Comparison of ENCODE assay signal across 9 cellular contexts in genomic region chr13:66312312-66313087, GRCh38.
DNase-seq lines count a peak whose midpoint lies in the region; ATAC-seq, FAIRE-seq and TF ChIP-seq lines count a peak whose summit lies in the region.
"Had no signal": no experiment of that assay in that cellular context is flagged by ENCODE, and none has a peak within 500 bp of the region (broad histone marks: within the 10 kb centered on the region; RNA-seq: fewer than 3 reads in every experiment).

No MANE protein-coding gene starts in this region.

- H2AFZ ChIP-seq in endothelial cell of umbilical vein (ENCODE audit: low read depth, low read length): peak overlapping the region; percentile 64

- no peak for TF ChIP-seq POLR2A in endothelial cell of umbilical vein (IDR thresholded peaks at IDR 0.05; ENCODE audit: low read depth, low read length)
- no peak for TF ChIP-seq POLR2A in prostate gland (IDR thresholded peaks at IDR 0.05)

- no peaks in the 10 kb centered on the region for H3K36me3 ChIP-seq in endothelial cell of umbilical vein (ENCODE audit: control insufficient read depth in 2 of 2, extremely low read depth in 1 of 2, insufficient read depth in 2 of 2, low read length in 2 of 2)
- no peaks in the 10 kb centered on the region for H3K36me3 ChIP-seq in prostate gland

- dilution Hi-C loops in endothelial cell of umbilical vein (cut with MboI; ENCODE audit: extremely low pct_ligation_motif_present, low sequenced_read_pairs): no loop called here

- H3K4me1 ChIP-seq in endothelial cell of umbilical vein (ENCODE audit: control insufficient read depth, extremely low read depth, insufficient read depth, low read length): no peaks in the 10 kb centered on the region
- H3K4me1 ChIP-seq in prostate gland (replicated peaks): peaks cover 4% of the 10 kb centered on the region

- intact Hi-C loops in endothelial cell of umbilical vein (cut with micrococcal nuclease): no loop called here
- intact Hi-C loops in prostate gland (cut with DNase I): no loop called here

- DNase-seq in EL (peak; percentile 67), NCI-H1694 treated with DMSO at 0.1 percent for 48 hours (lab: John Stamatoyannopoulos, UW) (peak; percentile 50), endothelial cell of umbilical vein (ENCODE audit: low read depth, low spot score) (peak; percentile 43), prostate gland (ENCODE audit: low spot score) (peak; percentile 68)
- DNase-seq in stimulated activated naive B cell treated with anti-CD40 and anti-IgM and Interleukin-4, amounts not matched to agents 10 μg/mL and 1 μg/mL and 100 μg/mL, for 72 hours: no peak
- no peak for DNase-seq in stimulated activated naive CD8-positive, alpha-beta T cell treated with anti-CD3 and anti-CD28 coated beads, Interleukin-15, amount 100 ng/mL, for 72 hours
- DNase-seq: activated naive CD4-positive, alpha-beta T cell treated with anti-CD3 and anti-CD28 coated beads, Interleukin-2, amount 10 ng/mL, durations not matched to agents 7 days and 5 days had no signal

- H3K36me3 Mint-ChIP-seq in stimulated activated naive B cell treated with anti-CD40 and anti-IgM and Interleukin-4, amounts not matched to agents 10 μg/mL and 1 μg/mL and 100 μg/mL, for 72 hours: no peaks in the 10 kb centered on the region
- H3K36me3 Mint-ChIP-seq: activated naive CD4-positive, alpha-beta T cell treated with anti-CD3 and anti-CD28 coated beads, Interleukin-2, amount 10 ng/mL, durations not matched to agents 7 days and 5 days had no signal

- H3K79me2 ChIP-seq in endothelial cell of umbilical vein (ENCODE audit: control insufficient read depth, insufficient read depth, low read length): no peaks in the 10 kb centered on the region

- no peak overlapping the region for H3K4me3 Mint-ChIP-seq in stimulated activated naive B cell treated with anti-CD40 and anti-IgM and Interleukin-4, amounts not matched to agents 10 μg/mL and 1 μg/mL and 100 μg/mL, for 72 hours
- no peak overlapping the region for H3K4me3 Mint-ChIP-seq in stimulated activated naive CD8-positive, alpha-beta T cell treated with anti-CD3 and anti-CD28 coated beads, Interleukin-15, amount 100 ng/mL, for 72 hours
- H3K4me3 Mint-ChIP-seq: activated naive CD4-positive, alpha-beta T cell treated with anti-CD3 and anti-CD28 coated beads, Interleukin-2, amount 10 ng/mL, durations not matched to agents 7 days and 5 days had no signal

- H3K4me3 ChIP-seq in endothelial cell of umbilical vein (replicated peaks in 1 of 3; ENCODE audit: insufficient read depth in 1 of 3, low read depth in 1 of 3, low read length in 3 of 3) (no peak overlapping the region), prostate gland (no peak overlapping the region)

- no TSS peak for BruUV-seq in endothelial cell of umbilical vein (replicated peaks; lab: Mats Ljungman, UMichigan)

- WGBS in prostate gland: 40% methylated on average over 10 of the region's 10 CpGs

- FAIRE-seq in endothelial cell of umbilical vein (lab: Jason Lieb, UNC): peak; percentile 24

- H4K20me1 ChIP-seq in endothelial cell of umbilical vein (replicated peaks; ENCODE audit: control insufficient read depth, extremely low read depth, insufficient read depth, low read length): no peaks in the 10 kb centered on the region

- no peaks in the 10 kb centered on the region for H3K27me3 ChIP-seq in endothelial cell of umbilical vein (ENCODE audit: control insufficient read depth in 2 of 2, insufficient read depth in 2 of 2, low read length in 2 of 2)
- H3K27me3 ChIP-seq in prostate gland (replicated peaks; ENCODE audit: insufficient read depth): no peaks in the 10 kb centered on the region

- H3K9ac ChIP-seq in endothelial cell of umbilical vein (replicated peaks; ENCODE audit: extremely low read depth, insufficient read depth, low read length): no peak overlapping the region

- TF ChIP-seq CTCF in endothelial cell of umbilical vein (IDR thresholded peaks at IDR 0.05; ENCODE audit: extremely low read depth in 1 of 2, insufficient read depth in 1 of 2, low read depth in 1 of 2, low read length in 2 of 2) (no peak), prostate gland (IDR thresholded peaks at IDR 0.05) (peak in 1 of 4 experiments; percentile 5)

- POLR2A ChIA-PET in endothelial cell of umbilical vein (lab: Charles Lee): no interaction called here

- peaks cover 1 to 9% of the 10 kb centered on the region in 2 donors for H3K4me1 Mint-ChIP-seq in stimulated activated naive B cell treated with anti-CD40 and anti-IgM and Interleukin-4, amounts not matched to agents 10 μg/mL and 1 μg/mL and 100 μg/mL, for 72 hours
- no peaks in the 10 kb centered on the region for H3K4me1 Mint-ChIP-seq in stimulated activated naive CD8-positive, alpha-beta T cell treated with anti-CD3 and anti-CD28 coated beads, Interleukin-15, amount 100 ng/mL, for 72 hours
- H3K4me1 Mint-ChIP-seq: activated naive CD4-positive, alpha-beta T cell treated with anti-CD3 and anti-CD28 coated beads, Interleukin-2, amount 10 ng/mL, durations not matched to agents 7 days and 5 days had no signal

- no peak for ATAC-seq in GM21515 (IDR thresholded peaks at IDR 0.05; ENCODE audit: unreplicated experiment)
- no peak for ATAC-seq in stimulated activated naive B cell treated with anti-CD40 and anti-IgM and Interleukin-4, amounts not matched to agents 10 μg/mL and 1 μg/mL and 100 μg/mL, for 72 hours (replicated peaks)
- no peak for ATAC-seq in stimulated activated naive CD8-positive, alpha-beta T cell treated with anti-CD3 and anti-CD28 coated beads, Interleukin-15, amount 100 ng/mL, for 72 hours
- ATAC-seq: activated CD4-positive, CD25-positive, alpha-beta regulatory T cell treated with anti-CD3 and anti-CD28 coated beads, Interleukin-2, amount 50 U/mL, for 24 hours had no signal

- H3K9me1 ChIP-seq in endothelial cell of umbilical vein (replicated peaks; ENCODE audit: control insufficient read depth, extremely low read depth, insufficient read depth, low read length): no peaks in the 10 kb centered on the region

- peaks cover 0 to 1% of the 10 kb centered on the region in 2 donors for H3K9me3 Mint-ChIP-seq in stimulated activated naive B cell treated with anti-CD40 and anti-IgM and Interleukin-4, amounts not matched to agents 10 μg/mL and 1 μg/mL and 100 μg/mL, for 72 hours
- peaks cover 0 to 7% of the 10 kb centered on the region in 2 donors for H3K9me3 Mint-ChIP-seq in stimulated activated naive CD8-positive, alpha-beta T cell treated with anti-CD3 and anti-CD28 coated beads, Interleukin-15, amount 100 ng/mL, for 72 hours

- H3K9me3 ChIP-seq in endothelial cell of umbilical vein (replicated peaks; ENCODE audit: control insufficient read depth, insufficient read depth, low read length): no peaks in the 10 kb centered on the region
- H3K9me3 ChIP-seq in prostate gland: no peaks in the 10 kb centered on the region

- no peak overlapping the region for H3K4me2 ChIP-seq in endothelial cell of umbilical vein (ENCODE audit: insufficient read depth, low read length)

- CTCF ChIA-PET in endothelial cell of umbilical vein (lab: Charles Lee): no interaction called here

- H3K27me3 Mint-ChIP-seq in stimulated activated naive B cell treated with anti-CD40 and anti-IgM and Interleukin-4, amounts not matched to agents 10 μg/mL and 1 μg/mL and 100 μg/mL, for 72 hours: no peaks in the 10 kb centered on the region
- no peaks in the 10 kb centered on the region for H3K27me3 Mint-ChIP-seq in stimulated activated naive CD8-positive, alpha-beta T cell treated with anti-CD3 and anti-CD28 coated beads, Interleukin-15, amount 100 ng/mL, for 72 hours
- H3K27me3 Mint-ChIP-seq: activated naive CD4-positive, alpha-beta T cell treated with anti-CD3 and anti-CD28 coated beads, Interleukin-2, amount 10 ng/mL, durations not matched to agents 7 days and 5 days had no signal

- H3K27ac Mint-ChIP-seq in stimulated activated naive B cell treated with anti-CD40 and anti-IgM and Interleukin-4, amounts not matched to agents 10 μg/mL and 1 μg/mL and 100 μg/mL, for 72 hours: no peak overlapping the region
- no peak overlapping the region for H3K27ac Mint-ChIP-seq in stimulated activated naive CD8-positive, alpha-beta T cell treated with anti-CD3 and anti-CD28 coated beads, Interleukin-15, amount 100 ng/mL, for 72 hours
- H3K27ac Mint-ChIP-seq: activated naive CD4-positive, alpha-beta T cell treated with anti-CD3 and anti-CD28 coated beads, Interleukin-2, amount 10 ng/mL, durations not matched to agents 7 days and 5 days had no signal

- no peak overlapping the region for H3K27ac ChIP-seq in endothelial cell of umbilical vein (ENCODE audit: insufficient read depth, low read depth, low read length)
- H3K27ac ChIP-seq in prostate gland: no peak overlapping the region

TF ChIP-seq in endothelial cell of umbilical vein, 7 proteins besides CTCF, POLR2A, EP300 and RAD21:
- TF ChIP-seq GATA2 (IDR thresholded peaks at IDR 0.05; ENCODE audit: insufficient read depth, insufficient read length, low read depth, low read length) (no peak), JUN (IDR thresholded peaks at IDR 0.05; ENCODE audit: borderline replicate concordance, insufficient read depth, insufficient read length, low read depth) (no peak), POLR2AphosphoS5 (IDR thresholded peaks at IDR 0.05; ENCODE audit: insufficient read depth, low read depth, low read length) (no peak), MYC (IDR thresholded peaks at IDR 0.05; ENCODE audit: low read depth, low read length) (no peak)

Comparison
In these comparisons a context has a peak if more than half of its experiments do, and no peak if none do; other contexts are left out.
1. DNase-seq: peak in EL (single experiment), NCI-H1694 treated with DMSO at 0.1 percent for 48 hours (single experiment), endothelial cell of umbilical vein (single experiment) and prostate gland (single experiment); none in stimulated activated naive B cell treated with anti-CD40 and anti-IgM and Interleukin-4, amounts not matched to agents 10 μg/mL and 1 μg/mL and 100 μg/mL, for 72 hours (single experiment) and stimulated activated naive CD8-positive, alpha-beta T cell treated with anti-CD3 and anti-CD28 coated beads, Interleukin-15, amount 100 ng/mL, for 72 hours (0 of 2).